8 cellular contexts compared by ENCODE assay signal in genomic region chr10:103854687-103855423, GRCh38. TPM values are rescaled to one million over a fixed set of nuclear protein-coding genes. Genes with fewer than 3 reads are reported as not detected.
DNase-seq lines count a peak whose midpoint lies in the region; ATAC-seq and TF ChIP-seq lines count a peak whose summit lies in the region.

No MANE protein-coding gene starts in this region.

- H3K27me3 ChIP-seq in lung (ENCODE audit: control insufficient read depth, insufficient read depth), result no peaks in the 10 kb centered on the region

- peaks cover 18 to 24% of the 10 kb centered on the region in 2 donors for H3K4me1 ChIP-seq in lung (ENCODE audit: control insufficient read depth in 2 of 2, insufficient read depth in 2 of 2, low read length in 2 of 2)

- ATAC-seq in lung (ENCODE audit: insufficient read depth, low FRiP score) (no peak), GM18870 (IDR thresholded peaks at IDR 0.05; ENCODE audit: unreplicated experiment) (no peak)

- peak overlapping the region; percentile 75 for H3K4me3 Mint-ChIP-seq in dendritic cell treated with granulocyte-macrophage colony-stimulating factor and Interleukin-4, amounts not matched to agents 40 ng/mL and 50 ng/mL, for 4 days

- intact Hi-C loops in dendritic cell treated with granulocyte-macrophage colony-stimulating factor and Interleukin-4, amounts not matched to agents 40 ng/mL and 50 ng/mL, for 4 days (cut with micrococcal nuclease), result no loop called here

- H3K27ac ChIP-seq in SK-N-MC (no peak overlapping the region), lung (ENCODE audit: low read depth in 1 of 2, low read length in 1 of 2) (peak overlapping the region; percentile 67 to 85), substantia nigra (ENCODE audit: low read depth, low read length, poor library complexity, severe bottlenecking) (peak overlapping the region; percentile 35)

- no peaks in the 10 kb centered on the region for H3K9me3 ChIP-seq in SK-N-MC (ENCODE audit: low read depth, low read length)
- no peaks in the 10 kb centered on the region for H3K9me3 ChIP-seq in lung (ENCODE audit: control insufficient read depth in 2 of 2, insufficient read depth in 1 of 2, low read length in 1 of 2)

- H3K36me3 Mint-ChIP-seq in dendritic cell treated with granulocyte-macrophage colony-stimulating factor and Interleukin-4, amounts not matched to agents 40 ng/mL and 50 ng/mL, for 4 days (ENCODE audit: low read depth), result no peaks in the 10 kb centered on the region

- H3K9ac ChIP-seq in SK-N-MC (ENCODE audit: insufficient read length), result peak overlapping the region; percentile 53

- peaks cover 46% of the 10 kb centered on the region for H3K27me3 Mint-ChIP-seq in dendritic cell treated with granulocyte-macrophage colony-stimulating factor and Interleukin-4, amounts not matched to agents 40 ng/mL and 50 ng/mL, for 4 days

- DNase-seq in SK-N-MC (ENCODE audit: low read depth, low spot score), result no peak
- no peak for DNase-seq in lung (ENCODE audit: low spot score)
- peak in 21 of 49 donors; percentile 16 to 82 (median 36) for DNase-seq in substantia nigra (lab: John Stamatoyannopoulos, UW)
- DNase-seq in NCI-H1105 treated with DMSO at 0.1 percent for 48 hours (lab: John Stamatoyannopoulos, UW), result no peak
- no peak for DNase-seq in RKO (ENCODE audit: low spot score)

- 1% methylated on average over 41 to 57 of the region's 57 CpGs for WGBS in lung, 2 donors

- H3K27ac Mint-ChIP-seq in dendritic cell treated with granulocyte-macrophage colony-stimulating factor and Interleukin-4, amounts not matched to agents 40 ng/mL and 50 ng/mL, for 4 days, result peak overlapping the region; percentile 40

- H3K36me3 ChIP-seq in SK-N-MC (ENCODE audit: insufficient read depth, low read length) (no peaks in the 10 kb centered on the region), lung (ENCODE audit: control insufficient read depth in 2 of 2, insufficient read depth in 2 of 2, low read length in 2 of 2) (peaks cover 0 to 2% of the 10 kb centered on the region in 2 donors)

- H3K4me1 Mint-ChIP-seq in dendritic cell treated with granulocyte-macrophage colony-stimulating factor and Interleukin-4, amounts not matched to agents 40 ng/mL and 50 ng/mL, for 4 days (ENCODE audit: low read depth), result peaks cover 58% of the 10 kb centered on the region

- H3K4me3 ChIP-seq in SK-N-MC (peak overlapping the region; percentile 81), lung (peak overlapping the region; percentile 56)

- H3K9me3 Mint-ChIP-seq in dendritic cell treated with granulocyte-macrophage colony-stimulating factor and Interleukin-4, amounts not matched to agents 40 ng/mL and 50 ng/mL, for 4 days, result no peaks in the 10 kb centered on the region

- TF ChIP-seq CTCF in GM12872 (IDR thresholded peaks at IDR 0.05; ENCODE audit: insufficient read depth, low read depth, low read length) (0 out of 3 replicates have a peak, but pooled peaks have one; percentile 5), lung (IDR thresholded peaks at IDR 0.05; ENCODE audit: control extremely low read depth, extremely low read depth) (no peak)

RNA-seq across cellular contexts. Expression of gene SH3PXD2A, which starts 0.5 kb away (rescaled TPM):
- total RNA-seq in lung, result 10 to 100 TPM; 47.6 to 53.2 TPM
- 10 to 100 TPM in 1 of 2 donors, 1 to 10 TPM in 1; 9.9 to 10.9 TPM for polyA plus RNA-seq in lung
